ENCODE assay signal across 2 cellular contexts in the genomic region with DNA sequence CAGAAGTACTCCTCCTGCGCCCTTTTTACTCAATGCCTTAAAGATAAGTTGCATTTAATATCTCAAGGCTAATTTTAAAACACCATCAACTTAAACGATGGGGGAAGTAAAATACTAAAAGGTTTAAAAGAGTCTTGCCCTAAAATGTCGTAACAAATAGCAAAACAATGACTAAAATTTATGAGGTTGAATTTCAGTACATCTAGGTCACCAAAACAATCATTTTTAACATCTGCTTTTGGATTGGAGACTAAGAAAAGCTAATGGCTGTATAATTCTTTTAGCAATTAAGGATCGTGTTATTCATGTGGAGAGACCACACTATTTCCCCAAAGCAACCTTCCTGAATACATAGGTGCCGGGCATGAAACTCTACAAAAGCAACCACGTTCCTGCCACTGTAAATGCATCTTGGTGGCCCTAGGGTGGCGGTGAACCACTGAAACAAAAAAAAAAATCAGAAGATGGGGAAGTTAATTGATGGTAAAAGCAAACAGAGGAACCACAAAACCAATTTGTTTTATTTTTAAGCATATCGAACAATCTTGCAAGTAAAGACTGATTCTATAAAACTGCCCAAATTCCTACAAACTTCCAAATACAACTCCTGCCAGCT.
TF ChIP-seq lines count a peak whose summit lies in the region.

No MANE protein-coding gene starts in this region.

TF ChIP-seq in IMR-90, 13 proteins besides CTCF, POLR2A, EP300 and RAD21:
- TF ChIP-seq NFE2L2 (IDR thresholded peaks at IDR 0.05; ENCODE audit: low read depth, low read length) (no peak), MAFK (IDR thresholded peaks at IDR 0.05; ENCODE audit: low read depth, low read length) (no peak), MAZ (IDR thresholded peaks at IDR 0.05; ENCODE audit: borderline replicate concordance, low read depth, low read length) (no peak), RCOR1 (IDR thresholded peaks at IDR 0.05; ENCODE audit: insufficient replicate concordance, low read length) (no peak), CEBPB (IDR thresholded peaks at IDR 0.05; ENCODE audit: low read depth, low read length) (no peak), SMC3 (IDR thresholded peaks at IDR 0.05; ENCODE audit: low read depth, low read length) (no peak), FOS (IDR thresholded peaks at IDR 0.05; ENCODE audit: low read depth, low read length) (no peak), MXI1 (IDR thresholded peaks at IDR 0.05; ENCODE audit: borderline replicate concordance, low read depth, low read length) (no peak), RFX5 (IDR thresholded peaks at IDR 0.05; ENCODE audit: low read depth, low read length) (no peak), CHD1 (IDR thresholded peaks at IDR 0.05; ENCODE audit: low read depth, low read length) (no peak), BHLHE40 (IDR thresholded peaks at IDR 0.05; ENCODE audit: low read depth, low read length) (no peak)
- TF ChIP-seq, protein P1, sequence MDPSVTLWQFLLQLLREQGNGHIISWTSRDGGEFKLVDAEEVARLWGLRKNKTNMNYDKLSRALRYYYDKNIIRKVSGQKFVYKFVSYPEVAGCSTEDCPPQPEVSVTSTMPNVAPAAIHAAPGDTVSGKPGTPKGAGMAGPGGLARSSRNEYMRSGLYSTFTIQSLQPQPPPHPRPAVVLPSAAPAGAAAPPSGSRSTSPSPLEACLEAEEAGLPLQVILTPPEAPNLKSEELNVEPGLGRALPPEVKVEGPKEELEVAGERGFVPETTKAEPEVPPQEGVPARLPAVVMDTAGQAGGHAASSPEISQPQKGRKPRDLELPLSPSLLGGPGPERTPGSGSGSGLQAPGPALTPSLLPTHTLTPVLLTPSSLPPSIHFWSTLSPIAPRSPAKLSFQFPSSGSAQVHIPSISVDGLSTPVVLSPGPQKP (IDR thresholded peaks at IDR 0.05; ENCODE audit: borderline replicate concordance, low read depth, low read length): no peak
- TF ChIP-seq, protein P2, sequence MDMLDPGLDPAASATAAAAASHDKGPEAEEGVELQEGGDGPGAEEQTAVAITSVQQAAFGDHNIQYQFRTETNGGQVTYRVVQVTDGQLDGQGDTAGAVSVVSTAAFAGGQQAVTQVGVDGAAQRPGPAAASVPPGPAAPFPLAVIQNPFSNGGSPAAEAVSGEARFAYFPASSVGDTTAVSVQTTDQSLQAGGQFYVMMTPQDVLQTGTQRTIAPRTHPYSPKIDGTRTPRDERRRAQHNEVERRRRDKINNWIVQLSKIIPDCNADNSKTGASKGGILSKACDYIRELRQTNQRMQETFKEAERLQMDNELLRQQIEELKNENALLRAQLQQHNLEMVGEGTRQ (IDR thresholded peaks at IDR 0.05; ENCODE audit: low read depth, low read length): no peak

TF ChIP-seq in K562, 482 proteins besides CTCF, POLR2A, EP300 and RAD21:
- TF ChIP-seq CSDE1 (IDR thresholded peaks at IDR 0.05) (no peak), RFX1 (IDR thresholded peaks at IDR 0.05) (0 out of 2 replicates have a peak, but pooled peaks have one; percentile 17)
TF ChIP-seq in K562: peak in this region for 1.
